Comparison of ENCODE assay signal across 18 cellular contexts in genomic region chr7:43482679-43483252, GRCh38.
DNase-seq lines count a peak whose midpoint lies in the region; ATAC-seq, FAIRE-seq and TF ChIP-seq lines count a peak whose summit lies in the region.
"Had no signal": no experiment of that assay in that cellular context is flagged by ENCODE, and none has a peak within 500 bp of the region (broad histone marks: within the 10 kb centered on the region; RNA-seq: fewer than 3 reads in every experiment).

No MANE protein-coding gene starts in this region.

- no peaks in the 10 kb centered on the region; the same call in 1 of the 2 replicates for H3K27me3 Mint-ChIP-seq in HFFc6 (ENCODE audit: insufficient read depth)
- H3K27me3 Mint-ChIP-seq: IgD-negative memory B cell had no signal

- no peak overlapping the region for H2AFZ ChIP-seq in osteoblast (ENCODE audit: low read length)

- H3K36me3 ChIP-seq in bronchial epithelial cell (ENCODE audit: control insufficient read depth, insufficient read depth, low read length) (no peaks in the 10 kb centered on the region), osteoblast (ENCODE audit: insufficient read depth, low read length) (no peaks in the 10 kb centered on the region)

- no peaks in the 10 kb centered on the region for H4K20me1 ChIP-seq in osteoblast (ENCODE audit: insufficient read depth, low read length)

- H3K9me3 ChIP-seq in osteoblast (ENCODE audit: low read depth, low read length), result no peaks in the 10 kb centered on the region

- peaks cover 18% of the 10 kb centered on the region for H3K4me1 ChIP-seq in osteoblast (ENCODE audit: insufficient read depth, low read length)

- TF ChIP-seq CTCF in HFFc6 (IDR thresholded peaks at IDR 0.05), result no peak
- TF ChIP-seq CTCF in bronchial epithelial cell (IDR thresholded peaks at IDR 0.05; ENCODE audit: insufficient read depth, low read length, severe bottlenecking), result no peak
- TF ChIP-seq CTCF in osteoblast (IDR thresholded peaks at IDR 0.05; ENCODE audit: extremely low read depth, low read depth, low read length), result no peak

- ATAC-seq in GM21737 (IDR thresholded peaks at IDR 0.05; ENCODE audit: unreplicated experiment), result no peak
- ATAC-seq: Panc1 had no signal

- peaks cover 33% of the 10 kb centered on the region for H3K4me1 Mint-ChIP-seq in HFFc6 (ENCODE audit: low read depth)
- H3K4me1 Mint-ChIP-seq: CD14-positive monocyte had no signal

- H3K79me2 ChIP-seq in osteoblast (ENCODE audit: insufficient read depth, low read length), result no peaks in the 10 kb centered on the region

- DNase-seq in HFFc6 (no peak), bronchial epithelial cell (ENCODE audit: low read depth) (peak; percentile 36), islet precursor cell (peak; percentile 44), osteoblast (ENCODE audit: insufficient read length, low spot score, missing footprints) (peak; percentile 54), AG08396 (ENCODE audit: low spot score) (no peak), medulla oblongata (ENCODE audit: extremely low spot score) (no peak)
- DNase-seq: DND-41, Kasumi-1, NCI-H1105, NCI-H2081, Right ventricle myocardium superior, SW 1271 had no signal

- peak overlapping the region; percentile 62 for H3K4me2 ChIP-seq in osteoblast (ENCODE audit: insufficient read depth, low read length)

- H3K27ac Mint-ChIP-seq in HFFc6, result peak overlapping the region; percentile 37
- H3K27ac Mint-ChIP-seq: CD14-positive monocyte had no signal

- no peaks in the 10 kb centered on the region for H3K36me3 Mint-ChIP-seq in HFFc6 (ENCODE audit: low read depth)
- H3K36me3 Mint-ChIP-seq: CD14-positive monocyte, IgD-negative memory B cell had no signal

- no peak overlapping the region for H3K27ac ChIP-seq in osteoblast (ENCODE audit: low read depth, low read length)
- H3K27ac ChIP-seq: HL-60 had no signal

- FAIRE-seq in bronchial epithelial cell (lab: Jason Lieb, UNC), result no peak
- FAIRE-seq: H1 had no signal

- H3K4me3 Mint-ChIP-seq in HFFc6, result no peak overlapping the region; the same call in 1 of the 2 replicates
- H3K4me3 Mint-ChIP-seq: CD14-positive monocyte, IgD-negative memory B cell had no signal

- H3K4me3 ChIP-seq in bronchial epithelial cell (ENCODE audit: low read depth, low read length), result no peak overlapping the region
- no peak overlapping the region for H3K4me3 ChIP-seq in osteoblast (ENCODE audit: insufficient read depth, low read length)

- no peaks in the 10 kb centered on the region for H3K9me3 Mint-ChIP-seq in HFFc6
- H3K9me3 Mint-ChIP-seq: CD14-positive monocyte, IgD-negative memory B cell had no signal

- H3K27me3 ChIP-seq in bronchial epithelial cell (ENCODE audit: control insufficient read depth, insufficient read depth, low read length) (no peaks in the 10 kb centered on the region), osteoblast (ENCODE audit: insufficient read depth, low read length) (no peaks in the 10 kb centered on the region)

Comparison
In these comparisons a context has a peak if more than half of its experiments do, and no peak if none do; other contexts are left out.
1. DNase-seq: peak in bronchial epithelial cell (single experiment), islet precursor cell (single experiment) and osteoblast (single experiment); none in HFFc6 (single experiment), AG08396 (single experiment) and medulla oblongata (single experiment).